Comparison of ENCODE assay signal across 1 cellular context in genomic region chr3:185823280-185824044, GRCh38.
TF ChIP-seq lines count a peak whose summit lies in the region.

No MANE protein-coding gene starts in this region.

TF ChIP-seq in HepG2, 621 proteins besides CTCF, POLR2A, EP300 and RAD21 (continued from another document):
- TF ChIP-seq PREB (CRISPR knock-in tag; IDR thresholded peaks at IDR 0.05) (no peak), ZNF577 (CRISPR knock-in tag; IDR thresholded peaks at IDR 0.05; ENCODE audit: borderline replicate concordance, low read depth) (no peak), AGO2 (optimal IDR thresholded peaks at IDR 0.05; ENCODE audit: low read depth, low read length) (peak; percentile 84), TP53 (CRISPR knock-in tag; conservative IDR thresholded peaks at IDR 0.05) (no peak), MYPOP (CRISPR knock-in tag; IDR thresholded peaks at IDR 0.05) (no peak), ERF (CRISPR knock-in tag; IDR thresholded peaks at IDR 0.05) (no peak)
- TF ChIP-seq, protein P1, sequence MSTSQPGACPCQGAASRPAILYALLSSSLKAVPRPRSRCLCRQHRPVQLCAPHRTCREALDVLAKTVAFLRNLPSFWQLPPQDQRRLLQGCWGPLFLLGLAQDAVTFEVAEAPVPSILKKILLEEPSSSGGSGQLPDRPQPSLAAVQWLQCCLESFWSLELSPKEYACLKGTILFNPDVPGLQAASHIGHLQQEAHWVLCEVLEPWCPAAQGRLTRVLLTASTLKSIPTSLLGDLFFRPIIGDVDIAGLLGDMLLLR (CRISPR knock-in tag; IDR thresholded peaks at IDR 0.05), result no peak
- TF ChIP-seq, protein P2, sequence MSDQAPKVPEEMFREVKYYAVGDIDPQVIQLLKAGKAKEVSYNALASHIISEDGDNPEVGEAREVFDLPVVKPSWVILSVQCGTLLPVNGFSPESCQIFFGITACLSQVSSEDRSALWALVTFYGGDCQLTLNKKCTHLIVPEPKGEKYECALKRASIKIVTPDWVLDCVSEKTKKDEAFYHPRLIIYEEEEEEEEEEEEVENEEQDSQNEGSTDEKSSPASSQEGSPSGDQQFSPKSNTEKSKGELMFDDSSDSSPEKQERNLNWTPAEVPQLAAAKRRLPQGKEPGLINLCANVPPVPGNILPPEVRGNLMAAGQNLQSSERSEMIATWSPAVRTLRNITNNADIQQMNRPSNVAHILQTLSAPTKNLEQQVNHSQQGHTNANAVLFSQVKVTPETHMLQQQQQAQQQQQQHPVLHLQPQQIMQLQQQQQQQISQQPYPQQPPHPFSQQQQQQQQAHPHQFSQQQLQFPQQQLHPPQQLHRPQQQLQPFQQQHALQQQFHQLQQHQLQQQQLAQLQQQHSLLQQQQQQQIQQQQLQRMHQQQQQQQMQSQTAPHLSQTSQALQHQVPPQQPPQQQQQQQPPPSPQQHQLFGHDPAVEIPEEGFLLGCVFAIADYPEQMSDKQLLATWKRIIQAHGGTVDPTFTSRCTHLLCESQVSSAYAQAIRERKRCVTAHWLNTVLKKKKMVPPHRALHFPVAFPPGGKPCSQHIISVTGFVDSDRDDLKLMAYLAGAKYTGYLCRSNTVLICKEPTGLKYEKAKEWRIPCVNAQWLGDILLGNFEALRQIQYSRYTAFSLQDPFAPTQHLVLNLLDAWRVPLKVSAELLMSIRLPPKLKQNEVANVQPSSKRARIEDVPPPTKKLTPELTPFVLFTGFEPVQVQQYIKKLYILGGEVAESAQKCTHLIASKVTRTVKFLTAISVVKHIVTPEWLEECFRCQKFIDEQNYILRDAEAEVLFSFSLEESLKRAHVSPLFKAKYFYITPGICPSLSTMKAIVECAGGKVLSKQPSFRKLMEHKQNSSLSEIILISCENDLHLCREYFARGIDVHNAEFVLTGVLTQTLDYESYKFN (CRISPR knock-in tag; conservative IDR thresholded peaks at IDR 0.05), result no peak
